ENCODE assay signal across 29 cellular contexts in the genomic region with DNA sequence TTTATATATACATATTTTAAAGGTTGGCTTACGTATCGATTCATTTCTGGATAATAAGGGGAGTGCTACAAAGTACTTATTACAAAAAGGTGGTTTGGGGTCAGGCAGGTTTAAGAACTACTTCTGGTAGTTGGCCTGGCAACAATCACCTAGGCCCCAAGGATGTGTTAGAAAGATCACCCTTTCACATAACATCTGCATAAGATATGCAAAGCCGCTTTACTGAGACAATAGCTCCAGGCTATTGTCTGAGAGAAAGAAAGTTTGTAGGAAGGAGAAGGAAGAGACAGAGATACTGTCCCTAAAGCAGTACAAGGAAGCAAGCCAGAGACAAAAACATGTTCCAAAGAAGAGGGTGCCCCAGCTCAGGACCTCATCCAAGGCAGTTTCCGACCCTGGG.
"Had no signal": no experiment of that assay in that cellular context is flagged by ENCODE, and none has a peak within 500 bp of the region (broad histone marks: within the 10 kb centered on the region; RNA-seq: fewer than 3 reads in every experiment).

No MANE protein-coding gene starts in this region.

- H3K4me2 ChIP-seq: hepatocyte, smooth muscle cell had no signal

- DNase-seq: activated CD4-positive, alpha-beta T cell treated with anti-CD3 and anti-CD28 coated beads, Interleukin-2, amount 50 U/mL, for 4 hours; activated CD8-positive, alpha-beta memory T cell treated with anti-CD3 and anti-CD28 coated beads for 24 hours; activated CD8-positive, alpha-beta memory T cell treated with anti-CD3 and anti-CD28 coated beads, Interleukin-2, amount 50 U/mL, for 4 hours; activated naive CD4-positive, alpha-beta T cell; activated T-cell treated with anti-CD3 and anti-CD28 coated beads, Interleukin-2, amount 50 U/mL, for 24 hours; adrenal gland; brain microvascular endothelial cell; central memory CD4-positive, alpha-beta T cell; dermis blood vessel endothelial cell; effector memory CD4-positive, alpha-beta T cell; glutamatergic neuron; kidney; lower lobe of right lung; naive B cell; retina; sigmoid colon; stimulated activated CD4-positive, alpha-beta T cell treated with anti-CD3 and anti-CD28 coated beads, Interleukin-2, amount 100 ng/mL, for 48 hours; stimulated activated CD8-positive, alpha-beta memory T cell treated with anti-CD3 and anti-CD28 coated beads, Interleukin-4, amount 100 ng/mL, for 48 hours; stimulated activated naive B cell treated with anti-CD40 and anti-IgM and Interleukin-4, amounts not matched to agents 10 μg/mL and 1 μg/mL and 100 μg/mL, for 72 hours; testis; WERI-Rb-1 had no signal

- H3K4me1 Mint-ChIP-seq: activated T-helper 17 cell treated with anti-CD3 and anti-CD28 coated beads, Interleukin-2, amount 50 U/mL, for 72 hours had no signal

- ATAC-seq: activated T-helper 17 cell treated with anti-CD3 and anti-CD28 coated beads, Interleukin-2, amount 50 U/mL, for 72 hours; esophagus mucosa; lower lobe of right lung; stimulated activated naive B cell treated with anti-CD40 and anti-IgM and Interleukin-4, amounts not matched to agents 10 μg/mL and 1 μg/mL and 100 μg/mL, for 72 hours had no signal

- H3K27me3 Mint-ChIP-seq: activated naive CD8-positive, alpha-beta T cell; activated T-cell treated with anti-CD3 and anti-CD28 coated beads, Interleukin-2, amount 50 U/mL, for 24 hours; activated T-helper 17 cell treated with anti-CD3 and anti-CD28 coated beads, Interleukin-2, amount 50 U/mL, for 72 hours; naive B cell; progenitor cell of endocrine pancreas; stimulated activated naive B cell treated with anti-CD40 and anti-IgM and Interleukin-4, amounts not matched to agents 10 μg/mL and 1 μg/mL and 100 μg/mL, for 72 hours had no signal

- H3K9me3 ChIP-seq: adrenal gland, ascending aorta, lower lobe of right lung, sigmoid colon, testis had no signal

- H3K9me3 Mint-ChIP-seq: activated T-cell treated with anti-CD3 and anti-CD28 coated beads, Interleukin-2, amount 50 U/mL, for 24 hours; activated T-helper 17 cell treated with anti-CD3 and anti-CD28 coated beads, Interleukin-2, amount 50 U/mL, for 72 hours; naive B cell; stimulated activated naive B cell treated with anti-CD40 and anti-IgM and Interleukin-4, amounts not matched to agents 10 μg/mL and 1 μg/mL and 100 μg/mL, for 72 hours; T-helper 2 cell treated with Interferon-gamma antibody and Interleukin-4, amounts not matched to agents 5 μg/mL and 100 μg/mL, for 36 hours had no signal

- H3K4me3 Mint-ChIP-seq: activated naive CD8-positive, alpha-beta T cell; activated T-cell treated with anti-CD3 and anti-CD28 coated beads, Interleukin-2, amount 50 U/mL, for 24 hours; activated T-helper 17 cell treated with anti-CD3 and anti-CD28 coated beads, Interleukin-2, amount 50 U/mL, for 72 hours; naive B cell; stimulated activated naive B cell treated with anti-CD40 and anti-IgM and Interleukin-4, amounts not matched to agents 10 μg/mL and 1 μg/mL and 100 μg/mL, for 72 hours; T-helper 2 cell treated with Interferon-gamma antibody and Interleukin-4, amounts not matched to agents 5 μg/mL and 100 μg/mL, for 36 hours had no signal

- H3K27ac ChIP-seq: adrenal gland, ascending aorta, brain microvascular endothelial cell, hepatocyte, lower lobe of right lung, sigmoid colon, testis, WERI-Rb-1 had no signal

- H3K4me1 ChIP-seq: ascending aorta, testis had no signal

- H2AFZ ChIP-seq: hepatocyte had no signal

- H3K4me3 ChIP-seq: adrenal gland, ascending aorta, hepatocyte, lower lobe of right lung, sigmoid colon, smooth muscle cell, testis had no signal

- H3K27ac Mint-ChIP-seq: activated naive CD8-positive, alpha-beta T cell; activated T-cell treated with anti-CD3 and anti-CD28 coated beads, Interleukin-2, amount 50 U/mL, for 24 hours; activated T-helper 17 cell treated with anti-CD3 and anti-CD28 coated beads, Interleukin-2, amount 50 U/mL, for 72 hours; naive B cell; progenitor cell of endocrine pancreas; stimulated activated naive B cell treated with anti-CD40 and anti-IgM and Interleukin-4, amounts not matched to agents 10 μg/mL and 1 μg/mL and 100 μg/mL, for 72 hours; T-helper 2 cell treated with Interferon-gamma antibody and Interleukin-4, amounts not matched to agents 5 μg/mL and 100 μg/mL, for 36 hours had no signal

- H3K27me3 ChIP-seq: adrenal gland, ascending aorta, brain microvascular endothelial cell, hepatocyte, sigmoid colon, testis had no signal
